ENCODE assay signal across 11 cellular contexts in the genomic region with DNA sequence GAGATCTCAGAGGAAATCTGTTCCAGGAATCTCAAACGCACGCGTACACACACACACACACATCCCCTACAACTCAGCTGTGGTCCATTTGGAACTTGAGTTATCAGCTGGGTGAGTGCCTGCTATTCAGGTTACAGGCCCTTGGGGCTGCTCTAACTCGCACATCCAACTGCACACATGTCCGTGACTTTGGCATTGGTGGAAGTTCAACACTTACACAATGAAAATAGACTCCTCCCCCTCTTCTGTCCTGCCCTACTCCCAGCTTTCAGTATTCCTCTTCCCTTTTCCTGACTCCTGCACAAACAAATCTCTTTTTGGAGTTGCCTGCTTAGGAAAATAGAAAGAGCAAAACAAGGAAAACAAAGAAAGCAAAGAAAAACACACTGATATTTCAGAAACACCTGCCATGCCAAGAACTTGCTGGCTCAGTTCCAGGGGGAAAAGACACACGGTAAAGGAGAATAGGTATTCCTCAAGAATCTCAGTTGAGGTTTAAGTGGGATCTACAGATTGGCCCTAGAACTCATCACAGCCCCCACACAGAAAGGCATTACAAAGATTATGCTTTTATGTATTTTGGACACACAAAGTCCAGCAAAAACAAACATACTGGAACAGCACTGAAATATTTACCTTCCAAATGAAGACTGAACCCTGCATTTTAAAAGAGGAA.
DNase-seq lines count a peak whose midpoint lies in the region; ATAC-seq, FAIRE-seq and TF ChIP-seq lines count a peak whose summit lies in the region.
"Had no signal": no experiment of that assay in that cellular context is flagged by ENCODE, and none has a peak within 500 bp of the region (broad histone marks: within the 10 kb centered on the region; RNA-seq: fewer than 3 reads in every experiment).

No MANE protein-coding gene starts in this region.

- no peak overlapping the region for H3K27ac ChIP-seq in endothelial cell of umbilical vein (ENCODE audit: insufficient read depth, low read depth, low read length)
- peak overlapping the region; percentile 4 for H3K27ac ChIP-seq in stomach smooth muscle (ENCODE audit: low read length)

- no peak overlapping the region for H3K4me2 ChIP-seq in endothelial cell of umbilical vein (ENCODE audit: insufficient read depth, low read length)

- H3K36me3 ChIP-seq in endothelial cell of umbilical vein (ENCODE audit: control insufficient read depth in 2 of 2, extremely low read depth in 1 of 2, insufficient read depth in 2 of 2, low read length in 2 of 2) (no peaks in the 10 kb centered on the region), stomach smooth muscle (ENCODE audit: control insufficient read depth in 2 of 2, insufficient read depth in 2 of 2, low read length in 2 of 2) (peaks cover 0 to 5% of the 10 kb centered on the region in 2 donors)

- ATAC-seq in left lobe of liver: peak; percentile 94
- no peak for ATAC-seq in GM18517 (IDR thresholded peaks at IDR 0.05; ENCODE audit: unreplicated experiment)
- ATAC-seq in GM21786 (IDR thresholded peaks at IDR 0.05; ENCODE audit: unreplicated experiment): no peak

- intact Hi-C loops in endothelial cell of umbilical vein (cut with micrococcal nuclease): no loop called here

- BruUV-seq in endothelial cell of umbilical vein (replicated peaks; lab: Mats Ljungman, UMichigan): no TSS peak

- CTCF ChIA-PET in endothelial cell of umbilical vein (lab: Charles Lee): interaction anchor here (0.7 to 0.8 kb wide), 2 partner anchors 32 to 138 kb away, joined by 3 to 4 read pairs; no protein-coding TSS in a partner anchor

- FAIRE-seq in endothelial cell of umbilical vein (lab: Jason Lieb, UNC): peak; percentile 49
- FAIRE-seq: D721Med had no signal

- peak; percentile 86 for DNase-seq in NCI-H2029 treated with DMSO at 0.1 percent for 48 hours (lab: John Stamatoyannopoulos, UW)
- DNase-seq in endothelial cell of umbilical vein (ENCODE audit: low read depth, low spot score): peak; percentile 87
- DNase-seq in left lobe of liver (ENCODE audit: low spot score): peak; percentile 72
- no peak for DNase-seq in activated gamma-delta T cell (lab: John Stamatoyannopoulos, UW)
- no peak for DNase-seq in putamen (ENCODE audit: low spot score)
- DNase-seq: activated CD8-positive, alpha-beta memory T cell treated with anti-CD3 and anti-CD28 coated beads for 24 hours; naive B cell had no signal

- TF ChIP-seq POLR2A in endothelial cell of umbilical vein (IDR thresholded peaks at IDR 0.05; ENCODE audit: low read depth, low read length): no peak

- peaks cover 2% of the 10 kb centered on the region for H3K4me1 ChIP-seq in endothelial cell of umbilical vein (ENCODE audit: control insufficient read depth, extremely low read depth, insufficient read depth, low read length)
- peaks cover 49% of the 10 kb centered on the region for H3K4me1 ChIP-seq in stomach smooth muscle (ENCODE audit: control insufficient read depth, insufficient read depth, low read length)

- dilution Hi-C loops in endothelial cell of umbilical vein (cut with MboI; ENCODE audit: extremely low pct_ligation_motif_present, low sequenced_read_pairs): no loop called here

- H2AFZ ChIP-seq in endothelial cell of umbilical vein (ENCODE audit: low read depth, low read length): no peak overlapping the region

- H4K20me1 ChIP-seq in endothelial cell of umbilical vein (replicated peaks; ENCODE audit: control insufficient read depth, extremely low read depth, insufficient read depth, low read length): no peaks in the 10 kb centered on the region

- H3K9ac ChIP-seq in endothelial cell of umbilical vein (replicated peaks; ENCODE audit: extremely low read depth, insufficient read depth, low read length): no peak overlapping the region
- no peak overlapping the region for H3K9ac ChIP-seq in stomach smooth muscle (ENCODE audit: low read length in 2 of 2)

- H3K4me3 ChIP-seq in endothelial cell of umbilical vein (replicated peaks in 1 of 3; ENCODE audit: insufficient read depth in 1 of 3, low read depth in 1 of 3, low read length in 3 of 3) (no peak overlapping the region), stomach smooth muscle (ENCODE audit: low read length in 2 of 2) (no peak overlapping the region)

- no peaks in the 10 kb centered on the region for H3K9me1 ChIP-seq in endothelial cell of umbilical vein (replicated peaks; ENCODE audit: control insufficient read depth, extremely low read depth, insufficient read depth, low read length)

- no peaks in the 10 kb centered on the region for H3K79me2 ChIP-seq in endothelial cell of umbilical vein (ENCODE audit: control insufficient read depth, insufficient read depth, low read length)

- H3K9me3 ChIP-seq in endothelial cell of umbilical vein (replicated peaks; ENCODE audit: control insufficient read depth, insufficient read depth, low read length): no peaks in the 10 kb centered on the region
- peaks cover 0 to 4% of the 10 kb centered on the region in 2 donors for H3K9me3 ChIP-seq in stomach smooth muscle (ENCODE audit: control insufficient read depth in 2 of 2, low read length in 2 of 2)

- no peaks in the 10 kb centered on the region for H3K27me3 ChIP-seq in endothelial cell of umbilical vein (ENCODE audit: control insufficient read depth in 2 of 2, insufficient read depth in 2 of 2, low read length in 2 of 2)
- no peaks in the 10 kb centered on the region for H3K27me3 ChIP-seq in stomach smooth muscle (ENCODE audit: control insufficient read depth in 1 of 2, insufficient read depth in 2 of 2, low read length in 2 of 2)

- TF ChIP-seq CTCF in endothelial cell of umbilical vein (IDR thresholded peaks at IDR 0.05; ENCODE audit: extremely low read depth in 1 of 2, insufficient read depth in 1 of 2, low read depth in 1 of 2, low read length in 2 of 2): peak in 1 of 2 donors; percentile 30

- POLR2A ChIA-PET in endothelial cell of umbilical vein (lab: Charles Lee): no interaction called here

TF ChIP-seq in endothelial cell of umbilical vein, 7 proteins besides CTCF, POLR2A, EP300 and RAD21:
- TF ChIP-seq FOS (IDR thresholded peaks at IDR 0.05; ENCODE audit: borderline replicate concordance, insufficient read depth, low read length): no peak
- no peak for TF ChIP-seq JUN (IDR thresholded peaks at IDR 0.05; ENCODE audit: borderline replicate concordance, insufficient read depth, insufficient read length, low read depth)
- no peak for TF ChIP-seq MYC (IDR thresholded peaks at IDR 0.05; ENCODE audit: low read depth, low read length)
- no peak for TF ChIP-seq GATA2 (IDR thresholded peaks at IDR 0.05; ENCODE audit: insufficient read depth, insufficient read length, low read depth, low read length)
- TF ChIP-seq, protein P1, sequence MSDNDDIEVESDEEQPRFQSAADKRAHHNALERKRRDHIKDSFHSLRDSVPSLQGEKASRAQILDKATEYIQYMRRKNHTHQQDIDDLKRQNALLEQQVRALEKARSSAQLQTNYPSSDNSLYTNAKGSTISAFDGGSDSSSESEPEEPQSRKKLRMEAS (IDR thresholded peaks at IDR 0.05; ENCODE audit: insufficient read depth, insufficient read length): no peak

Comparison
In these comparisons a context has a peak if more than half of its experiments do, and no peak if none do; other contexts are left out.
1. DNase-seq: peak in NCI-H2029 treated with DMSO at 0.1 percent for 48 hours (single experiment), endothelial cell of umbilical vein (single experiment) and left lobe of liver (single experiment); none in activated gamma-delta T cell (single experiment) and putamen (single experiment).